Comparison of ENCODE assay signal across 1 cellular context in genomic region chr7:158973440-158973839, GRCh38.
TF ChIP-seq lines count a peak whose summit lies in the region.

No MANE protein-coding gene starts in this region.

TF ChIP-seq in K562, 482 proteins besides CTCF, POLR2A, EP300 and RAD21 (continued from another document and continues in another):
- TF ChIP-seq ZBTB7A (IDR thresholded peaks at IDR 0.05; ENCODE audit: borderline replicate concordance, control insufficient read depth, low read depth, low read length) (0 out of 2 replicates have a peak, but pooled peaks have one; percentile 29), TAL1 (IDR thresholded peaks at IDR 0.05) (no peak), TFAP4 (CRISPR knock-in tag; IDR thresholded peaks at IDR 0.05; ENCODE audit: borderline replicate concordance) (peak; percentile 34; the same call in 1 of the 2 replicates), JUN (IDR thresholded peaks at IDR 0.05; ENCODE audit: borderline replicate concordance, low read depth, low read length) (no peak), JUN (CRISPR knock-in tag; IDR thresholded peaks at IDR 0.05; ENCODE audit: borderline replicate concordance) (no peak), RBFOX2 (IDR thresholded peaks at IDR 0.05; ENCODE audit: low read depth, low read length) (peak; percentile 54), FOXP1 (CRISPR knock-in tag; IDR thresholded peaks at IDR 0.05) (no peak), PHF8 (IDR thresholded peaks at IDR 0.05; ENCODE audit: borderline replicate concordance, low read length) (no peak; the same call in 1 of the 2 replicates), ELF1 (tag; IDR thresholded peaks at IDR 0.05) (no peak), ZBTB33 (CRISPR knock-in tag; IDR thresholded peaks at IDR 0.05) (peak; percentile 100), CSDE1 (IDR thresholded peaks at IDR 0.05) (no peak), KHSRP (IDR thresholded peaks at IDR 0.05) (no peak), NCOA2 (IDR thresholded peaks at IDR 0.05; ENCODE audit: partially characterized antibody in 2 of 2) (no peak), SMC3 (conservative IDR thresholded peaks at IDR 0.05; ENCODE audit: insufficient read depth, low read depth, low read length) (peak; percentile 42; the same call in 1 of the 2 replicates), RUNX1 (IDR thresholded peaks at IDR 0.05; ENCODE audit: low read depth) (no peak), DMBX1 (CRISPR knock-in tag; IDR thresholded peaks at IDR 0.05; ENCODE audit: borderline replicate concordance) (no peak), KDM1A (IDR thresholded peaks at IDR 0.05) (no peak), NONO (IDR thresholded peaks at IDR 0.05; ENCODE audit: low read depth in 2 of 2, low read length in 1 of 2) (peak in 1 of 2 experiments; percentile 22; a peak in 1 of 4 replicates), FOXA3 (CRISPR knock-in tag; conservative IDR thresholded peaks at IDR 0.05 in 1 of 2, IDR thresholded peaks at IDR 0.05 in 1 of 2) (no peak), POU5F1 (IDR thresholded peaks at IDR 0.05; ENCODE audit: borderline replicate concordance, low read depth, low read length, partially characterized antibody) (no peak), ZNF445 (CRISPR knock-in tag; IDR thresholded peaks at IDR 0.05; ENCODE audit: low read depth) (no peak), ZSCAN32 (CRISPR knock-in tag; IDR thresholded peaks at IDR 0.05) (no peak), ZBTB1 (CRISPR knock-in tag; IDR thresholded peaks at IDR 0.05; ENCODE audit: borderline replicate concordance, low read depth) (no peak), PTRF (tag; IDR thresholded peaks at IDR 0.05) (no peak), ZNF140 (CRISPR knock-in tag; IDR thresholded peaks at IDR 0.05) (no peak), ZNF79 (CRISPR knock-in tag; IDR thresholded peaks at IDR 0.05; ENCODE audit: low read depth) (no peak), SMAD3 (CRISPR knock-in tag; conservative IDR thresholded peaks at IDR 0.05) (no peak), SNIP1 (IDR thresholded peaks at IDR 0.05; ENCODE audit: low read depth) (no peak), TEAD1 (CRISPR knock-in tag; IDR thresholded peaks at IDR 0.05) (no peak), RHOXF2B (CRISPR knock-in tag; conservative IDR thresholded peaks at IDR 0.05) (no peak), PHF20 (IDR thresholded peaks at IDR 0.05; ENCODE audit: partially characterized antibody) (peak; percentile 66), ERF (CRISPR knock-in tag; IDR thresholded peaks at IDR 0.05) (no peak), SMARCB1 (IDR thresholded peaks at IDR 0.05; ENCODE audit: insufficient read length, low read depth) (no peak), RB1 (IDR thresholded peaks at IDR 0.05; ENCODE audit: low read depth) (peak; percentile 83), IRF1 (CRISPR knock-in tag; IDR thresholded peaks at IDR 0.05; ENCODE audit: borderline replicate concordance) (no peak), SMAD4 (CRISPR knock-in tag; conservative IDR thresholded peaks at IDR 0.05) (no peak), MEIS2 (IDR thresholded peaks at IDR 0.05; ENCODE audit: partially characterized antibody) (no peak), FIP1L1 (IDR thresholded peaks at IDR 0.05; ENCODE audit: low read depth, low read length, poor library complexity, severe bottlenecking) (no peak), ETV5 (CRISPR knock-in tag; IDR thresholded peaks at IDR 0.05; ENCODE audit: low read depth) (peak; percentile 82), SRSF1 (IDR thresholded peaks at IDR 0.05; ENCODE audit: low read depth, low read length) (no peak), CBX8 (IDR thresholded peaks at IDR 0.05; ENCODE audit: borderline replicate concordance, extremely low read depth, low read depth, low read length, poor library complexity, severe bottlenecking) (no peak), RCOR1 (IDR thresholded peaks at IDR 0.05; ENCODE audit: borderline replicate concordance in 1 of 2, low read depth in 2 of 2, low read length in 2 of 2) (0 out of 4 replicates have a peak, but pooled peaks of 1 of the 2 experiments have one; percentile 20), GTF2A2 (tag; IDR thresholded peaks at IDR 0.05) (no peak), ZNF263 (CRISPR knock-in tag; IDR thresholded peaks at IDR 0.05; ENCODE audit: borderline replicate concordance) (no peak), NFE2 (IDR thresholded peaks at IDR 0.05; ENCODE audit: low read depth) (no peak), ATF7 (IDR thresholded peaks at IDR 0.05) (peak; percentile 21; the same call in 1 of the 2 replicates), ZFP30 (CRISPR knock-in tag; IDR thresholded peaks at IDR 0.05; ENCODE audit: borderline replicate concordance) (no peak)
- TF ChIP-seq, protein P1, sequence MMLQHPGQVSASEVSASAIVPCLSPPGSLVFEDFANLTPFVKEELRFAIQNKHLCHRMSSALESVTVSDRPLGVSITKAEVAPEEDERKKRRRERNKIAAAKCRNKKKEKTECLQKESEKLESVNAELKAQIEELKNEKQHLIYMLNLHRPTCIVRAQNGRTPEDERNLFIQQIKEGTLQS (IDR thresholded peaks at IDR 0.05), result 0 out of 2 replicates have a peak, but pooled peaks have one; percentile 8
- TF ChIP-seq, protein P1 (CRISPR knock-in tag; conservative IDR thresholded peaks at IDR 0.05), result no peak
- TF ChIP-seq, protein P2, sequence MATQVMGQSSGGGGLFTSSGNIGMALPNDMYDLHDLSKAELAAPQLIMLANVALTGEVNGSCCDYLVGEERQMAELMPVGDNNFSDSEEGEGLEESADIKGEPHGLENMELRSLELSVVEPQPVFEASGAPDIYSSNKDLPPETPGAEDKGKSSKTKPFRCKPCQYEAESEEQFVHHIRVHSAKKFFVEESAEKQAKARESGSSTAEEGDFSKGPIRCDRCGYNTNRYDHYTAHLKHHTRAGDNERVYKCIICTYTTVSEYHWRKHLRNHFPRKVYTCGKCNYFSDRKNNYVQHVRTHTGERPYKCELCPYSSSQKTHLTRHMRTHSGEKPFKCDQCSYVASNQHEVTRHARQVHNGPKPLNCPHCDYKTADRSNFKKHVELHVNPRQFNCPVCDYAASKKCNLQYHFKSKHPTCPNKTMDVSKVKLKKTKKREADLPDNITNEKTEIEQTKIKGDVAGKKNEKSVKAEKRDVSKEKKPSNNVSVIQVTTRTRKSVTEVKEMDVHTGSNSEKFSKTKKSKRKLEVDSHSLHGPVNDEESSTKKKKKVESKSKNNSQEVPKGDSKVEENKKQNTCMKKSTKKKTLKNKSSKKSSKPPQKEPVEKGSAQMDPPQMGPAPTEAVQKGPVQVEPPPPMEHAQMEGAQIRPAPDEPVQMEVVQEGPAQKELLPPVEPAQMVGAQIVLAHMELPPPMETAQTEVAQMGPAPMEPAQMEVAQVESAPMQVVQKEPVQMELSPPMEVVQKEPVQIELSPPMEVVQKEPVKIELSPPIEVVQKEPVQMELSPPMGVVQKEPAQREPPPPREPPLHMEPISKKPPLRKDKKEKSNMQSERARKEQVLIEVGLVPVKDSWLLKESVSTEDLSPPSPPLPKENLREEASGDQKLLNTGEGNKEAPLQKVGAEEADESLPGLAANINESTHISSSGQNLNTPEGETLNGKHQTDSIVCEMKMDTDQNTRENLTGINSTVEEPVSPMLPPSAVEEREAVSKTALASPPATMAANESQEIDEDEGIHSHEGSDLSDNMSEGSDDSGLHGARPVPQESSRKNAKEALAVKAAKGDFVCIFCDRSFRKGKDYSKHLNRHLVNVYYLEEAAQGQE (CRISPR knock-in tag; IDR thresholded peaks at IDR 0.05; ENCODE audit: low read depth), result no peak
- TF ChIP-seq, protein P3, sequence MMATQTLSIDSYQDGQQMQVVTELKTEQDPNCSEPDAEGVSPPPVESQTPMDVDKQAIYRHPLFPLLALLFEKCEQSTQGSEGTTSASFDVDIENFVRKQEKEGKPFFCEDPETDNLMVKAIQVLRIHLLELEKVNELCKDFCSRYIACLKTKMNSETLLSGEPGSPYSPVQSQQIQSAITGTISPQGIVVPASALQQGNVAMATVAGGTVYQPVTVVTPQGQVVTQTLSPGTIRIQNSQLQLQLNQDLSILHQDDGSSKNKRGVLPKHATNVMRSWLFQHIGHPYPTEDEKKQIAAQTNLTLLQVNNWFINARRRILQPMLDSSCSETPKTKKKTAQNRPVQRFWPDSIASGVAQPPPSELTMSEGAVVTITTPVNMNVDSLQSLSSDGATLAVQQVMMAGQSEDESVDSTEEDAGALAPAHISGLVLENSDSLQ (IDR thresholded peaks at IDR 0.05), result no peak
- TF ChIP-seq, protein P4, sequence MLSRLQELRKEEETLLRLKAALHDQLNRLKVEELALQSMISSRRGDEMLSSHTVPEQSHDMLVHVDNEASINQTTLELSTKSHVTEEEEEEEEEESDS (CRISPR knock-in tag; IDR thresholded peaks at IDR 0.05), result no peak
- TF ChIP-seq, protein P5, sequence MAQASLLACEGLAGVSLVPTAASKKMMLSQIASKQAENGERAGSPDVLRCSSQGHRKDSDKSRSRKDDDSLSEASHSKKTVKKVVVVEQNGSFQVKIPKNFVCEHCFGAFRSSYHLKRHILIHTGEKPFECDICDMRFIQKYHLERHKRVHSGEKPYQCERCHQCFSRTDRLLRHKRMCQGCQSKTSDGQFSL (CRISPR knock-in tag; IDR thresholded peaks at IDR 0.05), result no peak
- TF ChIP-seq, protein P5 (tag; IDR thresholded peaks at IDR 0.05), result no peak
- TF ChIP-seq, protein P6, sequence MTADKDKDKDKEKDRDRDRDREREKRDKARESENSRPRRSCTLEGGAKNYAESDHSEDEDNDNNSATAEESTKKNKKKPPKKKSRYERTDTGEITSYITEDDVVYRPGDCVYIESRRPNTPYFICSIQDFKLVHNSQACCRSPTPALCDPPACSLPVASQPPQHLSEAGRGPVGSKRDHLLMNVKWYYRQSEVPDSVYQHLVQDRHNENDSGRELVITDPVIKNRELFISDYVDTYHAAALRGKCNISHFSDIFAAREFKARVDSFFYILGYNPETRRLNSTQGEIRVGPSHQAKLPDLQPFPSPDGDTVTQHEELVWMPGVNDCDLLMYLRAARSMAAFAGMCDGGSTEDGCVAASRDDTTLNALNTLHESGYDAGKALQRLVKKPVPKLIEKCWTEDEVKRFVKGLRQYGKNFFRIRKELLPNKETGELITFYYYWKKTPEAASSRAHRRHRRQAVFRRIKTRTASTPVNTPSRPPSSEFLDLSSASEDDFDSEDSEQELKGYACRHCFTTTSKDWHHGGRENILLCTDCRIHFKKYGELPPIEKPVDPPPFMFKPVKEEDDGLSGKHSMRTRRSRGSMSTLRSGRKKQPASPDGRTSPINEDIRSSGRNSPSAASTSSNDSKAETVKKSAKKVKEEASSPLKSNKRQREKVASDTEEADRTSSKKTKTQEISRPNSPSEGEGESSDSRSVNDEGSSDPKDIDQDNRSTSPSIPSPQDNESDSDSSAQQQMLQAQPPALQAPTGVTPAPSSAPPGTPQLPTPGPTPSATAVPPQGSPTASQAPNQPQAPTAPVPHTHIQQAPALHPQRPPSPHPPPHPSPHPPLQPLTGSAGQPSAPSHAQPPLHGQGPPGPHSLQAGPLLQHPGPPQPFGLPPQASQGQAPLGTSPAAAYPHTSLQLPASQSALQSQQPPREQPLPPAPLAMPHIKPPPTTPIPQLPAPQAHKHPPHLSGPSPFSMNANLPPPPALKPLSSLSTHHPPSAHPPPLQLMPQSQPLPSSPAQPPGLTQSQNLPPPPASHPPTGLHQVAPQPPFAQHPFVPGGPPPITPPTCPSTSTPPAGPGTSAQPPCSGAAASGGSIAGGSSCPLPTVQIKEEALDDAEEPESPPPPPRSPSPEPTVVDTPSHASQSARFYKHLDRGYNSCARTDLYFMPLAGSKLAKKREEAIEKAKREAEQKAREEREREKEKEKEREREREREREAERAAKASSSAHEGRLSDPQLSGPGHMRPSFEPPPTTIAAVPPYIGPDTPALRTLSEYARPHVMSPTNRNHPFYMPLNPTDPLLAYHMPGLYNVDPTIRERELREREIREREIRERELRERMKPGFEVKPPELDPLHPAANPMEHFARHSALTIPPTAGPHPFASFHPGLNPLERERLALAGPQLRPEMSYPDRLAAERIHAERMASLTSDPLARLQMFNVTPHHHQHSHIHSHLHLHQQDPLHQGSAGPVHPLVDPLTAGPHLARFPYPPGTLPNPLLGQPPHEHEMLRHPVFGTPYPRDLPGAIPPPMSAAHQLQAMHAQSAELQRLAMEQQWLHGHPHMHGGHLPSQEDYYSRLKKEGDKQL (CRISPR knock-in tag; IDR thresholded peaks at IDR 0.05; ENCODE audit: borderline replicate concordance), result no peak
